ENCODE assay signal across 8 cellular contexts in genomic region chr6:27368202-27368601, GRCh38. TPM values are rescaled to one million over a fixed set of nuclear protein-coding genes. Genes with fewer than 3 reads are reported as not detected.
"Had no signal": no experiment of that assay in that cellular context is flagged by ENCODE, and none has a peak within 500 bp of the region (broad histone marks: within the 10 kb centered on the region; RNA-seq: fewer than 3 reads in every experiment).

No MANE protein-coding gene starts in this region.

- H3K4me3 Mint-ChIP-seq: GM23338, H9 had no signal

- ATAC-seq: GM23338 had no signal

- H3K4me3 ChIP-seq: GM23338 had no signal

- H3K9me3 Mint-ChIP-seq: H9 had no signal

- H2AFZ ChIP-seq: GM23338 had no signal

- H3K27ac Mint-ChIP-seq: GM23338, H9 had no signal

- FAIRE-seq: H1, H54 had no signal

- DNase-seq: H9, HCEC 1CT, IMR-90, KBM-7 had no signal

- H3K4me1 Mint-ChIP-seq: GM23338, H9 had no signal

- H3K4me2 ChIP-seq: GM23338 had no signal

RNA-seq across cellular contexts. Expression of gene POM121L2, which starts 56.1 kb away (rescaled TPM):
- total RNA-seq: H9, HT-29, IMR-90 had no signal
- polyA plus RNA-seq: IMR-90 had no signal
